In genomic region chr11:88508808-88509581, GRCh38 we compare ENCODE assay signal across 8 cellular contexts.
A peak's percentile ranks its signal among the peaks of the same experiment; 100 is the strongest.
DNase-seq lines count a peak whose midpoint lies in the region; ATAC-seq and TF ChIP-seq lines count a peak whose summit lies in the region.

No MANE protein-coding gene starts in this region.

- H3K9ac ChIP-seq in iPS-15b (ENCODE audit: low read depth, low read length) = peak overlapping the region; percentile 42

- intact Hi-C loops in CD4-positive, alpha-beta T cell (cut with DNase I, micrococcal nuclease) = no loop called here

- no peak overlapping the region for H3K27ac ChIP-seq in CD4-positive, alpha-beta T cell (ENCODE audit: low read depth, low read length)

- H3K36me3 Mint-ChIP-seq in CD4-positive, alpha-beta T cell (ENCODE audit: low read depth) = no peaks in the 10 kb centered on the region
- peaks cover 13 to 14% of the 10 kb centered on the region in 2 donors for H3K36me3 Mint-ChIP-seq in activated naive CD4-positive, alpha-beta T cell treated with anti-CD3 and anti-CD28 coated beads, Interleukin-2, amount 50 U/mL, for 72 hours

- no peak for ATAC-seq in CD4-positive, alpha-beta T cell (ENCODE audit: poor library complexity)
- ATAC-seq in activated naive CD4-positive, alpha-beta T cell treated with anti-CD3 and anti-CD28 coated beads, Interleukin-2, amount 50 U/mL, for 72 hours = peak; percentile 84 to 87
- ATAC-seq in HG02970 (IDR thresholded peaks at IDR 0.05; ENCODE audit: low FRiP score, unreplicated experiment) = no peak

- no peaks in the 10 kb centered on the region for H3K36me3 ChIP-seq in iPS-15b (ENCODE audit: control insufficient read depth, insufficient read depth, low read length)

- H3K4me3 ChIP-seq in HFF-Myc (replicated peaks; ENCODE audit: low read depth, low read length) (peak overlapping the region; percentile 12), iPS-15b (ENCODE audit: low read depth, low read length) (peak overlapping the region; percentile 63)

- peak in 1 of 10 experiments; percentile 1 for DNase-seq in CD4-positive, alpha-beta T cell
- DNase-seq in HFF-Myc (ENCODE audit: extremely low read depth, low read depth) (no peak), kidney glomerular epithelial cell (lab: John Stamatoyannopoulos, UW) (no peak), SW 1271 (lab: John Stamatoyannopoulos, UW) (no peak)
- peak in 1 of 2 donors; percentile 40 for DNase-seq in activated naive CD4-positive, alpha-beta T cell treated with anti-CD3 and anti-CD28 coated beads, Interleukin-2, amount 50 U/mL, for 72 hours (ENCODE audit: low spot score in 2 of 2)
- DNase-seq in stimulated activated CD4-positive, alpha-beta T cell treated with anti-CD3 and anti-CD28 coated beads, Interleukin-15, amount 100 ng/mL, for 24 hours = peak; percentile 53

- H3K27me3 ChIP-seq in CD4-positive, alpha-beta T cell (ENCODE audit: control insufficient read depth, insufficient read depth, low read length) = peaks cover 57% of the 10 kb centered on the region
- H3K27me3 ChIP-seq in iPS-15b (ENCODE audit: control insufficient read depth, insufficient read depth, low read length) = peaks cover 29% of the 10 kb centered on the region

- no peaks in the 10 kb centered on the region for H3K9me3 Mint-ChIP-seq in CD4-positive, alpha-beta T cell
- H3K9me3 Mint-ChIP-seq in activated naive CD4-positive, alpha-beta T cell treated with anti-CD3 and anti-CD28 coated beads, Interleukin-2, amount 50 U/mL, for 72 hours = no peaks in the 10 kb centered on the region

- CTCF ChIA-PET in CD4-positive, alpha-beta T cell (lab: Charles Lee) = no interaction called here

- H3K4me1 Mint-ChIP-seq in CD4-positive, alpha-beta T cell (ENCODE audit: low read depth) = peaks cover 15% of the 10 kb centered on the region

- H3K27ac Mint-ChIP-seq in CD4-positive, alpha-beta T cell = no peak overlapping the region
- H3K27ac Mint-ChIP-seq in activated naive CD4-positive, alpha-beta T cell treated with anti-CD3 and anti-CD28 coated beads, Interleukin-2, amount 50 U/mL, for 72 hours = no peak overlapping the region

- H3K4me1 ChIP-seq in iPS-15b (ENCODE audit: control insufficient read depth, insufficient read depth, low read length) = peaks cover 6% of the 10 kb centered on the region

- TF ChIP-seq CTCF in CD4-positive, alpha-beta T cell (IDR thresholded peaks at IDR 0.05) = no peak
- TF ChIP-seq CTCF in HFF-Myc (IDR thresholded peaks at IDR 0.05; ENCODE audit: low read depth, low read length, missing control alignments) = no peak

- POLR2A ChIA-PET in CD4-positive, alpha-beta T cell (lab: Charles Lee) = no interaction called here

- peaks cover 69% of the 10 kb centered on the region for H3K27me3 Mint-ChIP-seq in CD4-positive, alpha-beta T cell

- H3K4me3 Mint-ChIP-seq in CD4-positive, alpha-beta T cell = peak overlapping the region; percentile 74

- H3K9me3 ChIP-seq in CD4-positive, alpha-beta T cell (ENCODE audit: control insufficient read depth, low read length) = no peaks in the 10 kb centered on the region
- H3K9me3 ChIP-seq in iPS-15b (ENCODE audit: control insufficient read depth, insufficient read depth, low read length) = no peaks in the 10 kb centered on the region

Comparison
In these comparisons a context has a peak if more than half of its experiments do, and no peak if none do; other contexts are left out.
1. ATAC-seq: peak in activated naive CD4-positive, alpha-beta T cell treated with anti-CD3 and anti-CD28 coated beads, Interleukin-2, amount 50 U/mL, for 72 hours (2 of 2); none in CD4-positive, alpha-beta T cell (single experiment) and HG02970 (single experiment).